8 cellular contexts compared by ENCODE assay signal in genomic region chr5:54140247-54140646, GRCh38.
"Had no signal": no experiment of that assay in that cellular context is flagged by ENCODE, and none has a peak within 500 bp of the region (broad histone marks: within the 10 kb centered on the region; RNA-seq: fewer than 3 reads in every experiment).

No MANE protein-coding gene starts in this region.

- H3K4me3 ChIP-seq: GM12878 had no signal

- FAIRE-seq: G401.6, GM12878, GM12891, GM12892, GM18507, GM19239 had no signal

- ATAC-seq: GM12878 had no signal

- DNase-seq: GDM1, GF-D8 had no signal
